ENCODE assay signal across 8 cellular contexts in genomic region chr17:42121066-42121769, GRCh38. TPM values are rescaled to one million over a fixed set of nuclear protein-coding genes. Genes with fewer than 3 reads are reported as not detected.
DNase-seq lines count a peak whose midpoint lies in the region; ATAC-seq, FAIRE-seq and TF ChIP-seq lines count a peak whose summit lies in the region.

TSS of gene KAT2A (minus strand) at chr17:42121367. CDS start at chr17:42121304, 63 bp downstream.

- H3K4me1 Mint-ChIP-seq in central memory CD8-positive, alpha-beta T cell = peaks cover 27% of the 10 kb centered on the region

- peaks cover 6 to 9% of the 10 kb centered on the region in 2 donors for H3K4me1 ChIP-seq in kidney (ENCODE audit: control insufficient read depth in 1 of 2, insufficient read depth in 1 of 2, low read depth in 1 of 2, low read length in 2 of 2)

- peak within 1 kb of the TSS; percentile 74 for H3K4me3 Mint-ChIP-seq in central memory CD8-positive, alpha-beta T cell

- peak within 1 kb of the TSS; percentile 73 for H3K27ac Mint-ChIP-seq in central memory CD8-positive, alpha-beta T cell (ENCODE audit: low read depth)

- peaks cover 5 to 22% of the 10 kb centered on the region in 2 donors for H3K36me3 ChIP-seq in kidney (ENCODE audit: control insufficient read depth in 1 of 2, insufficient read depth in 2 of 2, low read length in 2 of 2)

- intact Hi-C loops in kidney (cut with DNase I) = no loop called here

- H3K9me3 ChIP-seq in kidney (ENCODE audit: control insufficient read depth in 1 of 2, low read length in 2 of 2) = no peaks in the 10 kb centered on the region

- H3K9me3 Mint-ChIP-seq in central memory CD8-positive, alpha-beta T cell = no peaks in the 10 kb centered on the region

- H3K27ac ChIP-seq in kidney (ENCODE audit: low read depth in 2 of 2, low read length in 2 of 2) = peak within 1 kb of the TSS; percentile 18 to 55

- TF ChIP-seq CTCF in kidney (IDR thresholded peaks at IDR 0.05; ENCODE audit: borderline replicate concordance, extremely low read depth, insufficient read depth) = no peak

- ATAC-seq in HG02678 (IDR thresholded peaks at IDR 0.05; ENCODE audit: unreplicated experiment) (peak; percentile 80), GM21526 (IDR thresholded peaks at IDR 0.05; ENCODE audit: low FRiP score, unreplicated experiment) (no peak)
- ATAC-seq in central memory CD8-positive, alpha-beta T cell (replicated peaks; ENCODE audit: extremely low read depth, poor library complexity, severe bottlenecking) = peak; percentile 82

- DNase-seq in GF-D8 (lab: John Stamatoyannopoulos, UW) = peak; percentile 52
- DNase-seq in NCI-H2227 treated with DMSO at 0.1 percent for 48 hours (lab: John Stamatoyannopoulos, UW) = peak; percentile 69
- peak; percentile 82 for DNase-seq in activated CD4-positive, CD25-positive, alpha-beta regulatory T cell treated with anti-CD3 and anti-CD28 coated beads, Interleukin-2, amount 50 U/mL, for 72 hours
- peak; percentile 53 to 61 for DNase-seq in central memory CD8-positive, alpha-beta T cell (ENCODE audit: low spot score in 2 of 2)
- peak; percentile 93 for DNase-seq in kidney
- peak; percentile 77 for DNase-seq in stimulated activated CD4-positive, alpha-beta T cell treated with anti-CD3 and anti-CD28 coated beads, Interleukin-12 subunit alpha, Interleukin-12 subunit beta, amount 100 ng/mL, for 4 hours

- H3K9ac ChIP-seq in kidney (ENCODE audit: low read length in 2 of 2) = peak within 1 kb of the TSS in 1 of 2 donors; percentile 53

- FAIRE-seq in kidney (lab: Jason Lieb, UNC) = no peak

- no peaks in the 10 kb centered on the region for H3K27me3 Mint-ChIP-seq in central memory CD8-positive, alpha-beta T cell

- H3K4me3 ChIP-seq in kidney (ENCODE audit: low read length in 2 of 2) = peak within 1 kb of the TSS in 1 of 2 donors; percentile 46

- H3K36me3 Mint-ChIP-seq in central memory CD8-positive, alpha-beta T cell (ENCODE audit: insufficient read depth) = peaks cover 23% of the 10 kb centered on the region

RNA-seq across cellular contexts. Expression of gene KAT2A, which starts in this region (rescaled TPM):
- 38.6 TPM for total RNA-seq in kidney
- polyA plus RNA-seq in kidney (ENCODE audit: insufficient read depth, low read depth, low replicate concordance) = 38.6 TPM
